ENCODE assay signal across 15 cellular contexts in genomic region chr3:134360046-134360445, GRCh38. TPM values are rescaled to one million over a fixed set of nuclear protein-coding genes. Genes with fewer than 3 reads are reported as not detected.
A peak's percentile ranks its signal among the peaks of the same experiment; 100 is the strongest.
DNase-seq lines count a peak whose midpoint lies in the region; ATAC-seq, FAIRE-seq and TF ChIP-seq lines count a peak whose summit lies in the region.
"Had no signal": no experiment of that assay in that cellular context is flagged by ENCODE, and none has a peak within 500 bp of the region (broad histone marks: within the 10 kb centered on the region; RNA-seq: fewer than 3 reads in every experiment).

No MANE protein-coding gene starts in this region.

- peaks cover 37% of the 10 kb centered on the region for H3K4me1 ChIP-seq in cardiac muscle cell (ENCODE audit: low read depth)
- H3K4me1 ChIP-seq in endothelial cell of umbilical vein (ENCODE audit: control insufficient read depth, extremely low read depth, insufficient read depth, low read length) = peaks cover 34% of the 10 kb centered on the region
- H3K4me1 ChIP-seq in osteoblast (ENCODE audit: insufficient read depth, low read length) = peaks cover 97% of the 10 kb centered on the region
- peaks cover 97% of the 10 kb centered on the region for H3K4me1 ChIP-seq in vagina

- H2AFZ ChIP-seq in endothelial cell of umbilical vein (ENCODE audit: low read depth, low read length) (no peak overlapping the region), osteoblast (ENCODE audit: low read length) (no peak overlapping the region)

- ATAC-seq in Right ventricle myocardium superior (ENCODE audit: poor library complexity) (no peak), HG02588 (IDR thresholded peaks at IDR 0.05; ENCODE audit: unreplicated experiment) (no peak)

- POLR2A ChIA-PET in endothelial cell of umbilical vein (lab: Charles Lee) = interaction anchor here (1.4 kb wide), 1 partner anchor 14 kb away, joined by 3 read pairs; the partner anchor contains the start of gene AMOTL2

- no peak overlapping the region for H3K9ac ChIP-seq in endothelial cell of umbilical vein (replicated peaks; ENCODE audit: extremely low read depth, insufficient read depth, low read length)

- peaks cover 48% of the 10 kb centered on the region for H3K36me3 ChIP-seq in cardiac muscle cell
- peaks cover 73 to 84% of the 10 kb centered on the region in 2 experiments for H3K36me3 ChIP-seq in endothelial cell of umbilical vein (ENCODE audit: control insufficient read depth in 2 of 2, extremely low read depth in 1 of 2, insufficient read depth in 2 of 2, low read length in 2 of 2)
- peaks cover 96% of the 10 kb centered on the region for H3K36me3 ChIP-seq in osteoblast (ENCODE audit: insufficient read depth, low read length)
- peaks cover 0 to 72% of the 10 kb centered on the region in 2 donors for H3K36me3 ChIP-seq in vagina

- H3K4me2 ChIP-seq in endothelial cell of umbilical vein (ENCODE audit: insufficient read depth, low read length) (no peak overlapping the region), osteoblast (ENCODE audit: insufficient read depth, low read length) (peak overlapping the region; percentile 20)

- no peaks in the 10 kb centered on the region for H3K27me3 ChIP-seq in cardiac muscle cell
- no peaks in the 10 kb centered on the region for H3K27me3 ChIP-seq in endothelial cell of umbilical vein (ENCODE audit: control insufficient read depth in 2 of 2, insufficient read depth in 2 of 2, low read length in 2 of 2)
- H3K27me3 ChIP-seq in osteoblast (ENCODE audit: insufficient read depth, low read length) = no peaks in the 10 kb centered on the region
- no peaks in the 10 kb centered on the region for H3K27me3 ChIP-seq in vagina

- no peak for TF ChIP-seq CTCF in cardiac muscle cell (IDR thresholded peaks at IDR 0.05; ENCODE audit: low read depth, low read length)
- TF ChIP-seq CTCF in endothelial cell of umbilical vein (IDR thresholded peaks at IDR 0.05; ENCODE audit: extremely low read depth in 1 of 2, insufficient read depth in 1 of 2, low read depth in 1 of 2, low read length in 2 of 2) = no peak
- no peak for TF ChIP-seq CTCF in osteoblast (IDR thresholded peaks at IDR 0.05; ENCODE audit: extremely low read depth, low read depth, low read length)
- TF ChIP-seq CTCF in vagina (IDR thresholded peaks at IDR 0.05) = no peak

- dilution Hi-C loops in endothelial cell of umbilical vein (cut with MboI; ENCODE audit: extremely low pct_ligation_motif_present, low sequenced_read_pairs) = no loop called here

- peak; percentile 0 for TF ChIP-seq POLR2A in endothelial cell of umbilical vein (IDR thresholded peaks at IDR 0.05; ENCODE audit: low read depth, low read length)
- no peak for TF ChIP-seq POLR2A in vagina (IDR thresholded peaks at IDR 0.05)

- H3K4me3 ChIP-seq in cardiac muscle cell (no peak overlapping the region), endothelial cell of umbilical vein (replicated peaks in 1 of 3; ENCODE audit: insufficient read depth in 1 of 3, low read depth in 1 of 3, low read length in 3 of 3) (no peak overlapping the region), osteoblast (ENCODE audit: insufficient read depth, low read length) (no peak overlapping the region), vagina (no peak overlapping the region)

- H4K20me1 ChIP-seq in endothelial cell of umbilical vein (replicated peaks; ENCODE audit: control insufficient read depth, extremely low read depth, insufficient read depth, low read length) (no peaks in the 10 kb centered on the region), osteoblast (ENCODE audit: insufficient read depth, low read length) (peaks cover 38% of the 10 kb centered on the region)

- H3K27ac ChIP-seq in cardiac muscle cell = peak overlapping the region; percentile 99
- H3K27ac ChIP-seq in endothelial cell of umbilical vein (ENCODE audit: insufficient read depth, low read depth, low read length) = no peak overlapping the region
- H3K27ac ChIP-seq in osteoblast (ENCODE audit: low read depth, low read length) = peak overlapping the region; percentile 93
- H3K27ac ChIP-seq in vagina = peak overlapping the region; percentile 97

- intact Hi-C loops in Right ventricle myocardium superior (cut with DNase I) = no loop called here
- intact Hi-C loops in endothelial cell of umbilical vein (cut with micrococcal nuclease) = loop anchor here (5.0 to 10.0 kb wide), 2 partner anchors 418 to 785 kb away; partner anchors contain the start of gene CDV3
- intact Hi-C loops in vagina (cut with DNase I) = no loop called here

- DNase-seq in cardiac muscle cell (ENCODE audit: low read depth in 1 of 2, low spot score in 1 of 2) = no peak
- DNase-seq in Right ventricle myocardium superior = no peak
- DNase-seq in endothelial cell of umbilical vein (ENCODE audit: low read depth, low spot score) = no peak
- DNase-seq in osteoblast (ENCODE audit: insufficient read length, low spot score, missing footprints) = no peak
- DNase-seq in vagina (ENCODE audit: extremely low spot score in 2 of 2) = no peak
- no peak for DNase-seq in NCI-H1092 (lab: John Stamatoyannopoulos, UW)
- no peak for DNase-seq in AG08395 (ENCODE audit: low spot score)
- DNase-seq: activated CD8-positive, alpha-beta memory T cell treated with anti-CD3 and anti-CD28 coated beads for 24 hours; anterior cingulate cortex; DMS79 treated with DMSO at 0.1 percent for 48 hours; Karpas-422; NCI-H2081 treated with DMSO at 0.1 percent for 48 hours; stimulated activated naive CD4-positive, alpha-beta T cell treated with Interleukin-2 at 50 U/mL for 16 hours; T-helper 9 cell had no signal

- FAIRE-seq in endothelial cell of umbilical vein (lab: Jason Lieb, UNC) = no peak

- H3K9me3 ChIP-seq in cardiac muscle cell (ENCODE audit: low read depth) (no peaks in the 10 kb centered on the region), endothelial cell of umbilical vein (replicated peaks; ENCODE audit: control insufficient read depth, insufficient read depth, low read length) (no peaks in the 10 kb centered on the region), osteoblast (ENCODE audit: low read depth, low read length) (no peaks in the 10 kb centered on the region), vagina (no peaks in the 10 kb centered on the region)

- peaks cover 71% of the 10 kb centered on the region for H3K79me2 ChIP-seq in endothelial cell of umbilical vein (ENCODE audit: control insufficient read depth, insufficient read depth, low read length)
- peaks cover 52% of the 10 kb centered on the region for H3K79me2 ChIP-seq in osteoblast (ENCODE audit: insufficient read depth, low read length)

- CTCF ChIA-PET in endothelial cell of umbilical vein (lab: Charles Lee) = interaction anchor here (1.3 to 4.0 kb wide), 3 partner anchors 9 to 114 kb away, joined by 3 to 27 read pairs (median 8); no protein-coding TSS in a partner anchor

- BruUV-seq in endothelial cell of umbilical vein (replicated peaks; lab: Mats Ljungman, UMichigan) = no TSS peak

- H3K9me1 ChIP-seq in endothelial cell of umbilical vein (replicated peaks; ENCODE audit: control insufficient read depth, extremely low read depth, insufficient read depth, low read length) = no peaks in the 10 kb centered on the region

TF ChIP-seq in endothelial cell of umbilical vein, 7 proteins besides CTCF, POLR2A, EP300 and RAD21:
- TF ChIP-seq POLR2AphosphoS5 (IDR thresholded peaks at IDR 0.05; ENCODE audit: insufficient read depth, low read depth, low read length) = no peak
TF ChIP-seq in endothelial cell of umbilical vein: peak in this region for 0.

RNA-seq across cellular contexts. Expression of gene AMOTL2, which starts 14.2 kb away (rescaled TPM):
- 64.2 and 103 TPM in 2 replicates for total RNA-seq in cardiac muscle cell
- polyA plus RNA-seq in cardiac muscle cell = 26.7 and 32.1 TPM in 2 replicates
- 63.0 TPM for total RNA-seq in Right ventricle myocardium superior
- 145 and 167 TPM in 2 replicates for total RNA-seq in endothelial cell of umbilical vein
- polyA plus RNA-seq in endothelial cell of umbilical vein = 129 and 130 TPM in 2 replicates
- polyA plus RNA-seq in endothelial cell of umbilical vein (2011; cell fraction: cytosol; rRNA removed) = 123 and 135 TPM in 2 replicates
- polyA plus RNA-seq in endothelial cell of umbilical vein (2011; cell fraction: nucleus; rRNA removed) = 200 and 222 TPM in 2 replicates
- 67.7 and 69.8 TPM in 2 replicates for polyA plus RNA-seq in endothelial cell of umbilical vein (2012)
- polyA minus RNA-seq in endothelial cell of umbilical vein = 186 and 195 TPM in 2 replicates
- 41.2 TPM for polyA minus RNA-seq in endothelial cell of umbilical vein (2011; cell fraction: cytosol; rRNA and poly(A)+ RNA removed)
- polyA minus RNA-seq in endothelial cell of umbilical vein (2011; cell fraction: nucleus; rRNA and poly(A)+ RNA removed) = 95.7 and 170 TPM in 2 replicates
- total RNA-seq in osteoblast = 205 and 300 TPM in 2 replicates
- 60.6 TPM for total RNA-seq in vagina
